ENCODE assay signal across 13 cellular contexts in the genomic region with DNA sequence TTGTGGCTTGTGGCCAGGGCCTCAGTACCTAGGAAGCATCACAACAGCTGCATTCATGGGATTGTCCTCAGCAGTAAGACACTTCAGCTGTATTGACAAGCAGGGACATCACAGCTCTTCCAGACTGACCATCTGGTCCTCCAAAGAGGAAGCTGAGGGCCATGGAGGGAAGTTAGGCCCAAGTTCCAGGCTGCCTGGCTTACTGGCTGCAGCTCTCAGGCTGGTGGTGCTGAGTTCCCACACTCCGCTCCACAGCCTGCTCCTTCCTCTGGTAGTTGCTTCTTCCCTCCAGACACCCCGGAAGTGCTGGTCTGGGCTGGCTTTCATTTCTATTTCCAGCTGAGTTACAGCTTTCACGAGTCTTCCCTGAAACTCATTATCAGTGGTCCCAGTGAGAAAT. TPM values are rescaled to one million over a fixed set of nuclear protein-coding genes. Genes with fewer than 3 reads are reported as not detected.
DNase-seq lines count a peak whose midpoint lies in the region; ATAC-seq and TF ChIP-seq lines count a peak whose summit lies in the region.
"Had no signal": no experiment of that assay in that cellular context is flagged by ENCODE, and none has a peak within 500 bp of the region (broad histone marks: within the 10 kb centered on the region; RNA-seq: fewer than 3 reads in every experiment).

No MANE protein-coding gene starts in this region.

- H3K27ac Mint-ChIP-seq in activated T-helper 1 cell treated with anti-CD3 and anti-CD28 coated beads, Interleukin-12 subunit alpha, Interleukin-12 subunit beta, Interleukin-2, Interleukin-4 antibody, amounts not matched to agents 30 ng/mL and 10 ng/mL and 1 ng/mL, durations not matched to agents 14 hours and 24 hours and 36 hours = peak overlapping the region; percentile 49
- peak overlapping the region in 3 of 7 donors; percentile 65 to 79 (median 66) for H3K27ac Mint-ChIP-seq in CD4-positive, alpha-beta memory T cell
- H3K27ac Mint-ChIP-seq: activated CD4-positive, alpha-beta memory T cell treated with anti-CD3 and anti-CD28 coated beads for 36 hours had no signal

- no peak overlapping the region for H3K4me3 ChIP-seq in right lobe of liver
- H3K4me3 ChIP-seq in CD4-positive, alpha-beta memory T cell (ENCODE audit: low read length in 2 of 2) = no peak overlapping the region
- H3K4me3 ChIP-seq: ovary, tibial nerve had no signal

- DNase-seq in Right ventricle myocardium superior = peak; percentile 71
- DNase-seq in cardiac septum (ENCODE audit: low spot score) = no peak
- DNase-seq in activated T-helper 1 cell treated with anti-CD3 and anti-CD28 coated beads, Interleukin-12 subunit alpha, Interleukin-12 subunit beta, Interleukin-2, Interleukin-4 antibody, amounts not matched to agents 30 ng/mL and 10 ng/mL and 1 ng/mL, durations not matched to agents 14 hours and 24 hours and 36 hours (ENCODE audit: low spot score) = no peak
- peak in 1 of 3 donors; percentile 37 for DNase-seq in right lobe of liver
- no peak for DNase-seq in GM03348 (ENCODE audit: low spot score)
- DNase-seq in DMS153 treated with DMSO at 0.1 percent for 48 hours (lab: John Stamatoyannopoulos, UW; ENCODE audit: unreplicated experiment) = no peak
- no peak for DNase-seq in CD4-positive, alpha-beta memory T cell
- DNase-seq: activated CD4-positive, alpha-beta memory T cell treated with anti-CD3 and anti-CD28 coated beads for 36 hours; ovary had no signal

- CTCF ChIA-PET in CD4-positive, alpha-beta memory T cell (lab: Charles Lee; ENCODE audit: partially characterized antibody) = interaction anchor here (1.1 kb wide), 1 partner anchor 67 kb away, joined by 3 read pairs; no protein-coding TSS in a partner anchor

- TF ChIP-seq CTCF in right lobe of liver (IDR thresholded peaks at IDR 0.05) = no peak

- ATAC-seq in Right ventricle myocardium superior (ENCODE audit: poor library complexity) = peak; percentile 50
- peak; percentile 46 to 80 (median 72) for ATAC-seq in right lobe of liver
- no peak for ATAC-seq in HG03280 (IDR thresholded peaks at IDR 0.05; ENCODE audit: unreplicated experiment)

- H3K27ac ChIP-seq in right lobe of liver = no peak overlapping the region
- H3K27ac ChIP-seq in CD4-positive, alpha-beta memory T cell (ENCODE audit: low read depth, low read length) = no peak overlapping the region
- H3K27ac ChIP-seq: ovary, RWPE1 had no signal

- H3K4me1 ChIP-seq in right lobe of liver = no peaks in the 10 kb centered on the region
- peaks cover 15% of the 10 kb centered on the region for H3K4me1 ChIP-seq in CD4-positive, alpha-beta memory T cell (ENCODE audit: insufficient read depth, low read length)

- H3K36me3 Mint-ChIP-seq in activated T-helper 1 cell treated with anti-CD3 and anti-CD28 coated beads, Interleukin-12 subunit alpha, Interleukin-12 subunit beta, Interleukin-2, Interleukin-4 antibody, amounts not matched to agents 30 ng/mL and 10 ng/mL and 1 ng/mL, durations not matched to agents 14 hours and 24 hours and 36 hours (ENCODE audit: low read depth) = no peaks in the 10 kb centered on the region
- no peaks in the 10 kb centered on the region for H3K36me3 Mint-ChIP-seq in CD4-positive, alpha-beta memory T cell
- H3K36me3 Mint-ChIP-seq: activated CD4-positive, alpha-beta memory T cell treated with anti-CD3 and anti-CD28 coated beads for 36 hours had no signal

- H3K4me3 Mint-ChIP-seq in activated T-helper 1 cell treated with anti-CD3 and anti-CD28 coated beads, Interleukin-12 subunit alpha, Interleukin-12 subunit beta, Interleukin-2, Interleukin-4 antibody, amounts not matched to agents 30 ng/mL and 10 ng/mL and 1 ng/mL, durations not matched to agents 14 hours and 24 hours and 36 hours = no peak overlapping the region
- H3K4me3 Mint-ChIP-seq in CD4-positive, alpha-beta memory T cell = peak overlapping the region in 2 of 8 donors; percentile 59 to 66
- H3K4me3 Mint-ChIP-seq: activated CD4-positive, alpha-beta memory T cell treated with anti-CD3 and anti-CD28 coated beads for 36 hours had no signal

- H3K9me3 Mint-ChIP-seq in activated T-helper 1 cell treated with anti-CD3 and anti-CD28 coated beads, Interleukin-12 subunit alpha, Interleukin-12 subunit beta, Interleukin-2, Interleukin-4 antibody, amounts not matched to agents 30 ng/mL and 10 ng/mL and 1 ng/mL, durations not matched to agents 14 hours and 24 hours and 36 hours = no peaks in the 10 kb centered on the region
- H3K9me3 Mint-ChIP-seq in CD4-positive, alpha-beta memory T cell = no peaks in the 10 kb centered on the region
- H3K9me3 Mint-ChIP-seq: activated CD4-positive, alpha-beta memory T cell treated with anti-CD3 and anti-CD28 coated beads for 36 hours had no signal

- H3K27me3 Mint-ChIP-seq in activated T-helper 1 cell treated with anti-CD3 and anti-CD28 coated beads, Interleukin-12 subunit alpha, Interleukin-12 subunit beta, Interleukin-2, Interleukin-4 antibody, amounts not matched to agents 30 ng/mL and 10 ng/mL and 1 ng/mL, durations not matched to agents 14 hours and 24 hours and 36 hours (ENCODE audit: insufficient read depth) = no peaks in the 10 kb centered on the region
- H3K27me3 Mint-ChIP-seq in CD4-positive, alpha-beta memory T cell = no peaks in the 10 kb centered on the region
- H3K27me3 Mint-ChIP-seq: activated CD4-positive, alpha-beta memory T cell treated with anti-CD3 and anti-CD28 coated beads for 36 hours had no signal

- H3K27me3 ChIP-seq in right lobe of liver = no peaks in the 10 kb centered on the region
- no peaks in the 10 kb centered on the region for H3K27me3 ChIP-seq in CD4-positive, alpha-beta memory T cell (ENCODE audit: insufficient read depth, low read length)
- H3K27me3 ChIP-seq: ovary, tibial nerve had no signal

- no CpG with 5 or more reads among the region's 3 CpGs for WGBS in right lobe of liver (ENCODE audit: insufficient coverage, low coverage, low lambda C conversion rate, missing lambda C conversion rate)

- no peaks in the 10 kb centered on the region for H3K9me3 ChIP-seq in right lobe of liver
- no peaks in the 10 kb centered on the region for H3K9me3 ChIP-seq in CD4-positive, alpha-beta memory T cell (ENCODE audit: control insufficient read depth in 1 of 2, low read length in 2 of 2)
- H3K9me3 ChIP-seq: ovary, tibial nerve had no signal

- peaks cover 29% of the 10 kb centered on the region for H3K4me1 Mint-ChIP-seq in activated T-helper 1 cell treated with anti-CD3 and anti-CD28 coated beads, Interleukin-12 subunit alpha, Interleukin-12 subunit beta, Interleukin-2, Interleukin-4 antibody, amounts not matched to agents 30 ng/mL and 10 ng/mL and 1 ng/mL, durations not matched to agents 14 hours and 24 hours and 36 hours (ENCODE audit: low read depth)
- H3K4me1 Mint-ChIP-seq in CD4-positive, alpha-beta memory T cell = peaks cover 7 to 26% (median 18%) of the 10 kb centered on the region in 4 donors

- H3K36me3 ChIP-seq in right lobe of liver = no peaks in the 10 kb centered on the region
- no peaks in the 10 kb centered on the region for H3K36me3 ChIP-seq in CD4-positive, alpha-beta memory T cell (ENCODE audit: insufficient read depth, low read length)
- H3K36me3 ChIP-seq: ovary, tibial nerve had no signal

- TF ChIP-seq POLR2A in right lobe of liver (IDR thresholded peaks at IDR 0.05) = no peak

- POLR2A ChIA-PET in CD4-positive, alpha-beta memory T cell (lab: Charles Lee; ENCODE audit: partially characterized antibody) = no interaction called here

- intact Hi-C loops in Right ventricle myocardium superior (cut with DNase I) = no loop called here
- intact Hi-C loops in cardiac septum (cut with DNase I) = no loop called here
- intact Hi-C loops in activated T-helper 1 cell treated with anti-CD3 and anti-CD28 coated beads, Interleukin-12 subunit alpha, Interleukin-12 subunit beta, Interleukin-2, Interleukin-4 antibody, amounts not matched to agents 30 ng/mL and 10 ng/mL and 1 ng/mL, durations not matched to agents 14 hours and 24 hours and 36 hours (cut with micrococcal nuclease) = no loop called here
- intact Hi-C loops in right lobe of liver (cut with DNase I) = no loop called here
- intact Hi-C loops in CD4-positive, alpha-beta memory T cell (cut with micrococcal nuclease) = no loop called here

RNA-seq across cellular contexts. Expression of gene STING1, which starts 5.7 kb away (rescaled TPM):
- total RNA-seq in Right ventricle myocardium superior (39.0 TPM), cardiac septum (85.3 TPM), right lobe of liver (10 to 100 TPM in 2 of 6 experiments, 1 to 10 TPM in 4; 4.9 to 11.3 (median 7.0) TPM)
- 213 and 226 TPM in 2 replicates for total RNA-seq in activated T-helper 1 cell treated with anti-CD3 and anti-CD28 coated beads, Interleukin-12 subunit alpha, Interleukin-12 subunit beta, Interleukin-2, Interleukin-4 antibody, amounts not matched to agents 30 ng/mL and 10 ng/mL and 1 ng/mL, durations not matched to agents 14 hours and 24 hours and 36 hours
- 100 to 1,000 TPM; 141 to 144 TPM for total RNA-seq in CD4-positive, alpha-beta memory T cell
- 100 to 1,000 TPM; 124 to 176 TPM for polyA plus RNA-seq in CD4-positive, alpha-beta memory T cell

RNA-seq across cellular contexts. Expression of gene SMIM33, which starts 17.5 kb away (rescaled TPM):
- total RNA-seq in Right ventricle myocardium superior (not detected), cardiac septum (not detected), right lobe of liver (not detected)
- total RNA-seq in activated T-helper 1 cell treated with anti-CD3 and anti-CD28 coated beads, Interleukin-12 subunit alpha, Interleukin-12 subunit beta, Interleukin-2, Interleukin-4 antibody, amounts not matched to agents 30 ng/mL and 10 ng/mL and 1 ng/mL, durations not matched to agents 14 hours and 24 hours and 36 hours = 0.29 and 0.39 TPM in 2 replicates
- 1 to 10 TPM; 1.1 to 1.2 TPM for total RNA-seq in CD4-positive, alpha-beta memory T cell
- under 1 TPM; 0.31 to 0.94 TPM for polyA plus RNA-seq in CD4-positive, alpha-beta memory T cell
- total RNA-seq: ovary, tibial nerve had no signal
- polyA plus RNA-seq: BJ, ovary had no signal

RNA-seq across cellular contexts. Expression of gene ECSCR, which starts 25.7 kb away (rescaled TPM):
- total RNA-seq in Right ventricle myocardium superior (18.0 TPM), cardiac septum (20.1 TPM), right lobe of liver (1 to 10 TPM; 1.2 to 5.1 (median 2.3) TPM)
- 1.3 and 1.4 TPM in 2 replicates for total RNA-seq in activated T-helper 1 cell treated with anti-CD3 and anti-CD28 coated beads, Interleukin-12 subunit alpha, Interleukin-12 subunit beta, Interleukin-2, Interleukin-4 antibody, amounts not matched to agents 30 ng/mL and 10 ng/mL and 1 ng/mL, durations not matched to agents 14 hours and 24 hours and 36 hours
- total RNA-seq in CD4-positive, alpha-beta memory T cell = under 1 TPM; 0.32 to 0.33 TPM
- not detected for polyA plus RNA-seq in CD4-positive, alpha-beta memory T cell

RNA-seq across cellular contexts. Expression of gene DNAJC18, which starts 48.9 kb away (rescaled TPM):
- total RNA-seq in Right ventricle myocardium superior (11.5 TPM), cardiac septum (20.3 TPM), right lobe of liver (1 to 10 TPM in 2 of 6 experiments, under 1 TPM in 4; 0.37 to 2.9 (median 0.75) TPM)
- 30.0 and 36.3 TPM in 2 replicates for total RNA-seq in activated T-helper 1 cell treated with anti-CD3 and anti-CD28 coated beads, Interleukin-12 subunit alpha, Interleukin-12 subunit beta, Interleukin-2, Interleukin-4 antibody, amounts not matched to agents 30 ng/mL and 10 ng/mL and 1 ng/mL, durations not matched to agents 14 hours and 24 hours and 36 hours
- total RNA-seq in CD4-positive, alpha-beta memory T cell = 1 to 10 TPM; 6.2 to 7.3 TPM
- 1 to 10 TPM; 1.8 to 6.5 TPM for polyA plus RNA-seq in CD4-positive, alpha-beta memory T cell
